ENCODE assay signal across 23 cellular contexts in the genomic region with DNA sequence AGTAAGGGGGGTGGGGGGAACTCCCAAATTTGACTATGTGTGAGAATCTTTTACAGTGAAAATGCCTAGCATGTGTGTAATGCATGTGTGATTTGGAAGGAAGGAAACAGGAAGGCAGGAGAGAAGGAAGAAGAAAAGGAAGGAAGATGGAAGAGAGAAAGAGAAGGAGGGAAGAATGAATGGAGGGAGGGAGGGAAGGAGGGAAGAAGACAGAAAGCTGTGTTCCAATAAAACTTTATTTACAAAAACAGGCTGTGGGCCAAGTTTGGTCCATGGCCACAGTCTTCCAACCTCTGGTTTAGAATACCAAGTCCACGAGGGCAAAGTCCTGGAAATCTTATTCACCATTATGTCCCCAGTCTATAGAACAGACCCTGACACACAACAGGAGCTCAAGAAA.
"Had no signal": no experiment of that assay in that cellular context is flagged by ENCODE, and none has a peak within 500 bp of the region (broad histone marks: within the 10 kb centered on the region; RNA-seq: fewer than 3 reads in every experiment).

No MANE protein-coding gene starts in this region.

- H3K4me1 ChIP-seq: colonic mucosa, gastroesophageal sphincter, lower lobe of right lung had no signal

- H3K9me3 ChIP-seq: colonic mucosa, lower lobe of right lung had no signal

- H3K4me3 ChIP-seq: colonic mucosa, esophagus muscularis mucosa, gastroesophageal sphincter, heart right ventricle, left lung, lower lobe of right lung had no signal

- FAIRE-seq: endometrium, frontal cortex, islet of Langerhans, keratinocyte had no signal

- H3K27me3 ChIP-seq: colonic mucosa, foreskin keratinocyte had no signal

- H3K27ac ChIP-seq: colonic mucosa, epithelial cell of prostate, esophagus muscularis mucosa, foreskin keratinocyte, gastroesophageal sphincter, heart right ventricle, left lung, lower lobe of right lung had no signal

- H3K4me3 Mint-ChIP-seq: dendritic cell treated with granulocyte-macrophage colony-stimulating factor and Interleukin-4, amounts not matched to agents 40 ng/mL and 50 ng/mL, for 4 days; effector memory CD8-positive, alpha-beta T cell; endodermal cell had no signal

- ATAC-seq: effector memory CD8-positive, alpha-beta T cell; foreskin keratinocyte; gastroesophageal sphincter; heart right ventricle; left cardiac atrium; left lung; left ventricle myocardium superior; lower lobe of right lung had no signal

- H3K27ac Mint-ChIP-seq: dendritic cell treated with granulocyte-macrophage colony-stimulating factor and Interleukin-4, amounts not matched to agents 40 ng/mL and 50 ng/mL, for 4 days; effector memory CD8-positive, alpha-beta T cell; endodermal cell had no signal

- DNase-seq: colonic mucosa; cortex of kidney; effector CD8-positive, alpha-beta T cell; effector memory CD8-positive, alpha-beta T cell; endodermal cell; erythroblast; foreskin keratinocyte; heart right ventricle; hippocampal formation; left cardiac atrium; left lung; left ventricle myocardium superior; lower lobe of right lung; mesendoderm; midbrain had no signal

- H3K36me3 ChIP-seq: colonic mucosa, esophagus muscularis mucosa, gastroesophageal sphincter, heart right ventricle, left lung, lower lobe of right lung had no signal

- H3K9me3 Mint-ChIP-seq: dendritic cell treated with granulocyte-macrophage colony-stimulating factor and Interleukin-4, amounts not matched to agents 40 ng/mL and 50 ng/mL, for 4 days had no signal
